11 cellular contexts compared by ENCODE assay signal in genomic region chr12:63302941-63303536, GRCh38.
DNase-seq lines count a peak whose midpoint lies in the region; ATAC-seq, FAIRE-seq and TF ChIP-seq lines count a peak whose summit lies in the region.
"Had no signal": no experiment of that assay in that cellular context is flagged by ENCODE, and none has a peak within 500 bp of the region (broad histone marks: within the 10 kb centered on the region; RNA-seq: fewer than 3 reads in every experiment).

No MANE protein-coding gene starts in this region.

- no peak for DNase-seq in mesothelial cell of epicardium (ENCODE audit: low spot score in 2 of 2, unreplicated experiment in 2 of 2)
- DNase-seq in activated effector memory CD4-positive, alpha-beta T cell treated with anti-CD3 and anti-CD28 coated beads, Interleukin-2, amount 50 U/mL, for 16 hours, result no peak
- no peak for DNase-seq in HTR-8/SVneo (ENCODE audit: insufficient read length, low spot score)
- no peak for DNase-seq in SW480 (ENCODE audit: low spot score)
- DNase-seq: IMR-90, right cardiac atrium had no signal

- H3K9me3 Mint-ChIP-seq in mesothelial cell of epicardium, result no peaks in the 10 kb centered on the region
- H3K9me3 Mint-ChIP-seq: dendritic cell treated with granulocyte-macrophage colony-stimulating factor and Interleukin-4, amounts not matched to agents 40 ng/mL and 50 ng/mL, for 4 days had no signal

- no peak for FAIRE-seq in HTR-8/SVneo (lab: Jason Lieb, UNC)
- FAIRE-seq: islet of Langerhans had no signal

- H3K4me3 Mint-ChIP-seq in mesothelial cell of epicardium, result no peak overlapping the region
- H3K4me3 Mint-ChIP-seq: dendritic cell treated with granulocyte-macrophage colony-stimulating factor and Interleukin-4, amounts not matched to agents 40 ng/mL and 50 ng/mL, for 4 days had no signal

- H3K36me3 Mint-ChIP-seq in mesothelial cell of epicardium, result no peaks in the 10 kb centered on the region

- H3K4me1 Mint-ChIP-seq in mesothelial cell of epicardium, result peaks cover 2% of the 10 kb centered on the region

- ATAC-seq in GM18909 (IDR thresholded peaks at IDR 0.05; ENCODE audit: poor library complexity, unreplicated experiment) (peak; percentile 18), GM21717 (IDR thresholded peaks at IDR 0.05; ENCODE audit: unreplicated experiment) (peak; percentile 36), HG03139 (IDR thresholded peaks at IDR 0.05; ENCODE audit: unreplicated experiment) (peak; percentile 21)

- peaks cover 5% of the 10 kb centered on the region for H3K27me3 Mint-ChIP-seq in mesothelial cell of epicardium (ENCODE audit: low read depth)
- H3K27me3 Mint-ChIP-seq: dendritic cell treated with granulocyte-macrophage colony-stimulating factor and Interleukin-4, amounts not matched to agents 40 ng/mL and 50 ng/mL, for 4 days had no signal

- no peak for TF ChIP-seq CTCF in mesothelial cell of epicardium (IDR thresholded peaks at IDR 0.05; ENCODE audit: unreplicated experiment)

- peak overlapping the region; percentile 7 for H3K27ac Mint-ChIP-seq in mesothelial cell of epicardium
- H3K27ac Mint-ChIP-seq: dendritic cell treated with granulocyte-macrophage colony-stimulating factor and Interleukin-4, amounts not matched to agents 40 ng/mL and 50 ng/mL, for 4 days had no signal
